1 cellular context compared by ENCODE assay signal in genomic region chr1:23367791-23368561, GRCh38.
A peak's percentile ranks its signal among the peaks of the same experiment; 100 is the strongest.
TF ChIP-seq lines count a peak whose summit lies in the region.

No MANE protein-coding gene starts in this region.

TF ChIP-seq in K562, 482 proteins besides CTCF, POLR2A, EP300 and RAD21 (continued from another document and continues in another):
- TF ChIP-seq SRSF1 (IDR thresholded peaks at IDR 0.05; ENCODE audit: low read depth, low read length) (no peak), ZFP91 (CRISPR knock-in tag; IDR thresholded peaks at IDR 0.05) (peak; percentile 89; the same call in 1 of the 2 replicates), SMARCE1 (IDR thresholded peaks at IDR 0.05) (0 out of 2 replicates have a peak, but pooled peaks have one; percentile 10), ZNF551 (CRISPR knock-in tag; IDR thresholded peaks at IDR 0.05) (no peak), GTF2E2 (tag; IDR thresholded peaks at IDR 0.05) (0 out of 2 replicates have a peak, but pooled peaks have one; percentile 4), ID3 (CRISPR knock-in tag; IDR thresholded peaks at IDR 0.05) (no peak), ID3 (tag; IDR thresholded peaks at IDR 0.05) (peak; percentile 46; the same call in 1 of the 2 replicates), KDM4B (IDR thresholded peaks at IDR 0.05; ENCODE audit: borderline replicate concordance in 2 of 2, low read depth in 1 of 2) (0 out of 4 replicates have a peak, but pooled peaks of 1 of the 2 experiments have one; percentile 69), CBFA2T2 (conservative IDR thresholded peaks at IDR 0.05) (no peak), ZNF77 (CRISPR knock-in tag; IDR thresholded peaks at IDR 0.05) (no peak), MECOM (CRISPR knock-in tag; IDR thresholded peaks at IDR 0.05) (no peak), TGIF2 (CRISPR knock-in tag; IDR thresholded peaks at IDR 0.05) (no peak), RAD51 (IDR thresholded peaks at IDR 0.05; ENCODE audit: borderline replicate concordance, low read depth) (no peak), MXI1 (IDR thresholded peaks at IDR 0.05; ENCODE audit: low read depth, low read length) (peak; percentile 30; the same call in 1 of the 2 replicates), PURB (CRISPR knock-in tag; IDR thresholded peaks at IDR 0.05; ENCODE audit: low read depth) (no peak), RCOR1 (IDR thresholded peaks at IDR 0.05; ENCODE audit: borderline replicate concordance in 1 of 2, low read depth in 2 of 2, low read length in 2 of 2) (no peak), RBBP5 (IDR thresholded peaks at IDR 0.05; ENCODE audit: borderline replicate concordance, insufficient read depth, low read length, poor library complexity, severe bottlenecking) (peak; percentile 52), TRIM25 (IDR thresholded peaks at IDR 0.05; ENCODE audit: borderline replicate concordance) (peak; percentile 25; the same call in 1 of the 2 replicates), NEUROD1 (IDR thresholded peaks at IDR 0.05; ENCODE audit: borderline replicate concordance, low read depth, low read length, partially characterized antibody) (peak; percentile 92), SAP30 (IDR thresholded peaks at IDR 0.05; ENCODE audit: borderline replicate concordance, insufficient read depth, low read depth, low read length, poor library complexity, severe bottlenecking) (no peak), KDM5B (IDR thresholded peaks at IDR 0.05; ENCODE audit: insufficient replicate concordance, low read depth, low read length) (peak; percentile 76), SOX6 (IDR thresholded peaks at IDR 0.05) (peak; percentile 52), ZNF124 (CRISPR knock-in tag; IDR thresholded peaks at IDR 0.05) (no peak), CEBPZ (IDR thresholded peaks at IDR 0.05; ENCODE audit: borderline replicate concordance, low read depth, low read length) (no peak), SMAD3 (CRISPR knock-in tag; conservative IDR thresholded peaks at IDR 0.05) (no peak), ZBTB40 (IDR thresholded peaks at IDR 0.05) (peak; percentile 73; the same call in 1 of the 2 replicates), ZBTB40 (CRISPR knock-in tag; IDR thresholded peaks at IDR 0.05) (no peak), E4F1 (CRISPR knock-in tag; IDR thresholded peaks at IDR 0.05; ENCODE audit: borderline replicate concordance) (no peak), XRCC5 (IDR thresholded peaks at IDR 0.05; ENCODE audit: low read depth, low read length) (0 out of 2 replicates have a peak, but pooled peaks have one; percentile 48), TRIM28 (IDR thresholded peaks at IDR 0.05) (no peak), ETS2 (tag; IDR thresholded peaks at IDR 0.05; ENCODE audit: borderline replicate concordance, poor library complexity, severe bottlenecking) (no peak), MAZ (CRISPR knock-in tag; conservative IDR thresholded peaks at IDR 0.05 in 1 of 2, IDR thresholded peaks at IDR 0.05 in 1 of 2) (peak; percentile 80 to 95), CHD4 (IDR thresholded peaks at IDR 0.05; ENCODE audit: insufficient read depth, insufficient replicate concordance, low read depth, low read length, poor library complexity, severe bottlenecking) (no peak), ZNF408 (CRISPR knock-in tag; IDR thresholded peaks at IDR 0.05; ENCODE audit: low read depth) (no peak), FOXK2 (conservative IDR thresholded peaks at IDR 0.05 in 1 of 2, IDR thresholded peaks at IDR 0.05 in 1 of 2; ENCODE audit: low read depth in 2 of 2) (0 out of 4 replicates have a peak, but pooled peaks of 1 of the 2 experiments have one; percentile 30), CBFA2T3 (IDR thresholded peaks at IDR 0.05) (no peak), YY1 (IDR thresholded peaks at IDR 0.05; ENCODE audit: borderline replicate concordance in 1 of 3, control insufficient read depth in 1 of 3, extremely low read depth in 1 of 3, insufficient read depth in 3 of 3, insufficient read length in 1 of 3, insufficient replicate concordance in 2 of 3, low read depth in 1 of 3, low read length in 2 of 3) (peak in 2 of 3 experiments; percentile 62 to 75), ZNF224 (CRISPR knock-in tag; IDR thresholded peaks at IDR 0.05) (0 out of 2 replicates have a peak, but pooled peaks have one; percentile 28), NRF1 (conservative IDR thresholded peaks at IDR 0.05 in 1 of 2, IDR thresholded peaks at IDR 0.05 in 1 of 2) (peak; percentile 96 to 97), BCOR (IDR thresholded peaks at IDR 0.05) (peak; percentile 55; the same call in 1 of the 2 replicates), SRF (CRISPR knock-in tag; IDR thresholded peaks at IDR 0.05) (peak in 1 of 2 experiments; percentile 93; a peak in 1 of 4 replicates)
